In the genomic region with DNA sequence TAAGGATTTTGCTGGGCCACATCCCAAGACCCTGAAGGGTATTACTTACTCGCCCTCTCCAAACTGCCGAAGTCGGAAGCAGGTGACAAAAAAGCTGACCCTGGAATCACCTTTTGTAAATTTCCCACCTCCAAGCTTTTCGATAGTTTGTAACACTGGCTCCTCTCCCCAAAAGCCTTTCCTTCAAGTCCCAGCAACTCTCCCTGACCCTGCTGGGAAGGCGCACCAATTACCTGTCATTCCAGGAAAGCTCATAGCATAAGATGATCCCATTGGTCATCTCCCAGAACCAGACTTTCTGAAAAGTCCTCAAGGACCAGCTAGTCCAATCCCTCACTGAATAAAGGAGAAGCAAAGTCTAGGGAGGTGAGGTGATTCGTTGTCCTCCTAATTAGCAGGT, we compare ENCODE assay signal across 8 cellular contexts. TPM values are rescaled to one million over a fixed set of nuclear protein-coding genes. Genes with fewer than 3 reads are reported as not detected.
DNase-seq lines count a peak whose midpoint lies in the region; FAIRE-seq and TF ChIP-seq lines count a peak whose summit lies in the region.
"Not testable (repeated sequence)": the region's sequence is repeated elsewhere in the genome, so short reads cannot be mapped to it uniquely, and the experiment has no call there.

No MANE protein-coding gene starts in this region.

- H2BK12ac ChIP-seq in H1 (ENCODE audit: low read depth, low read length), result not testable (repeated sequence)

- not testable (repeated sequence) for H3K27me3 Mint-ChIP-seq in activated T-helper 2 cell treated with anti-CD3 and anti-CD28 coated beads, Interferon-gamma antibody, Interleukin-2, Interleukin-4, amounts not matched to agents 10 μg/mL and 5 μg/mL and 100 μg/mL, durations not matched to agents 14 hours and 24 hours and 36 hours (ENCODE audit: low read depth)

- TF ChIP-seq POLR2A in Peyer's patch (IDR thresholded peaks at IDR 0.05); H1 (IDR thresholded peaks at IDR 0.05; ENCODE audit: control extremely low read depth in 1 of 2, low read depth in 2 of 2, low read length in 2 of 2): not testable (repeated sequence)

- not testable (repeated sequence) for H2BK15ac ChIP-seq in H1 (ENCODE audit: low read length)

- not testable (repeated sequence) for H3K9me3 Mint-ChIP-seq in activated T-helper 2 cell treated with anti-CD3 and anti-CD28 coated beads, Interferon-gamma antibody, Interleukin-2, Interleukin-4, amounts not matched to agents 10 μg/mL and 5 μg/mL and 100 μg/mL, durations not matched to agents 14 hours and 24 hours and 36 hours

- H3K9me1 ChIP-seq in keratinocyte (ENCODE audit: control insufficient read depth, extremely low read depth, insufficient read depth, low read length), result not testable (repeated sequence)

- H4K91ac ChIP-seq in H1 (replicated peaks; ENCODE audit: insufficient read length, low read length), result not testable (repeated sequence)

- not testable (repeated sequence) for H4K20me1 ChIP-seq in Karpas-422 (ENCODE audit: insufficient read depth, low read depth, low read length); H1 (replicated peaks in 1 of 2; ENCODE audit: control insufficient read depth in 1 of 2, insufficient read depth in 2 of 2, low read length in 2 of 2); keratinocyte (ENCODE audit: control insufficient read depth, extremely low read depth, insufficient read depth, low read length); osteoblast (ENCODE audit: insufficient read depth, low read length)

- not testable (repeated sequence) for H3K9me2 ChIP-seq in Karpas-422 (replicated peaks; ENCODE audit: insufficient read depth, low read length)

- not testable (repeated sequence) for H2BK120ac ChIP-seq in H1 (replicated peaks; ENCODE audit: low read depth, low read length)

- dilution Hi-C loops in keratinocyte (cut with MboI; ENCODE audit: extremely low pct_ligation_motif_present, low sequenced_read_pairs), result not testable (repeated sequence)

- peak overlapping the region; percentile 99 for H3K4me3 Mint-ChIP-seq in activated T-helper 2 cell treated with anti-CD3 and anti-CD28 coated beads, Interferon-gamma antibody, Interleukin-2, Interleukin-4, amounts not matched to agents 10 μg/mL and 5 μg/mL and 100 μg/mL, durations not matched to agents 14 hours and 24 hours and 36 hours (ENCODE audit: low read depth)

- not testable (repeated sequence) for H4K8ac ChIP-seq in H1 (ENCODE audit: extremely low read depth, insufficient read depth, low read length)

- intact Hi-C loops in activated T-helper 2 cell treated with anti-CD3 and anti-CD28 coated beads, Interferon-gamma antibody, Interleukin-2, Interleukin-4, amounts not matched to agents 10 μg/mL and 5 μg/mL and 100 μg/mL, durations not matched to agents 14 hours and 24 hours and 36 hours (cut with micrococcal nuclease), result loop anchor here (5.0 to 10.0 kb wide), 4 partner anchors 228 to 1682 kb away; partner anchors contain the start of genes IPO8 and YARS2
- intact Hi-C loops in tibial artery (cut with DNase I; ENCODE audit: low total_unique reads), result not testable (repeated sequence)

- H3K56ac ChIP-seq in H1 (replicated peaks; ENCODE audit: insufficient read length, low read depth, low read length), result not testable (repeated sequence)

- H3K9me3 ChIP-seq in Karpas-422 (ENCODE audit: low read length); Peyer's patch; H1 (ENCODE audit: insufficient read depth in 2 of 2, low read depth in 1 of 2, low read length in 1 of 2); keratinocyte (ENCODE audit: control insufficient read depth, low read depth, low read length); osteoblast (ENCODE audit: low read depth, low read length); tibial artery: not testable (repeated sequence)

- H3K14ac ChIP-seq in H1 (ENCODE audit: insufficient read length), result not testable (repeated sequence)

- H3K4me3 ChIP-seq in Karpas-422 (ENCODE audit: low read length) (peak overlapping the region; percentile 68), Peyer's patch (peak overlapping the region in 3 of 4 donors; percentile 63 to 81 (median 65)), H1 (ENCODE audit: extremely low read depth in 1 of 4, insufficient read depth in 2 of 4, low read depth in 3 of 4, low read length in 4 of 4) (peak overlapping the region; percentile 61 to 100 (median 84); a peak in 6 of 8 replicates), keratinocyte (ENCODE audit: control insufficient read depth in 2 of 3, extremely low read depth in 1 of 3, insufficient read depth in 2 of 3, low read depth in 1 of 3, low read length in 3 of 3) (peak overlapping the region; percentile 54 to 85 (median 74)), osteoblast (ENCODE audit: insufficient read depth, low read length) (peak overlapping the region; percentile 76), tibial artery (peak overlapping the region; percentile 62 to 67)

- DNase-seq in DMS53 (lab: John Stamatoyannopoulos, UW), result peak; percentile 83
- DNase-seq in Karpas-422; Peyer's patch; activated T-helper 2 cell treated with anti-CD3 and anti-CD28 coated beads, Interferon-gamma antibody, Interleukin-2, Interleukin-4, amounts not matched to agents 10 μg/mL and 5 μg/mL and 100 μg/mL, durations not matched to agents 14 hours and 24 hours and 36 hours (ENCODE audit: low spot score); H1 (ENCODE audit: low read depth in 1 of 2, low spot score in 2 of 2); keratinocyte (ENCODE audit: low read depth, low spot score); tibial artery: not testable (repeated sequence)
- DNase-seq in osteoblast (ENCODE audit: insufficient read length, low spot score, missing footprints), result peak; percentile 27

- H3K18ac ChIP-seq in H1 (ENCODE audit: extremely low read depth, low read length), result not testable (repeated sequence)

- H3K27me3 ChIP-seq in Karpas-422 (ENCODE audit: low read length); Peyer's patch; H1 (replicated peaks in 1 of 4; ENCODE audit: control insufficient read depth in 3 of 4, extremely low read depth in 1 of 4, insufficient read depth in 3 of 4, low read length in 3 of 4); keratinocyte (ENCODE audit: control insufficient read depth, extremely low read depth, insufficient read depth, low read length); osteoblast (ENCODE audit: insufficient read depth, low read length); tibial artery: not testable (repeated sequence)

- H3K4me2 ChIP-seq in Karpas-422 (ENCODE audit: low read depth, low read length, poor library complexity, severe bottlenecking), result peak overlapping the region; percentile 67
- H3K4me2 ChIP-seq in H1 (ENCODE audit: insufficient read depth in 1 of 2, low read depth in 2 of 2, low read length in 2 of 2), result peak overlapping the region; percentile 76 to 96
- peak overlapping the region; percentile 91 for H3K4me2 ChIP-seq in keratinocyte (ENCODE audit: control insufficient read depth, extremely low read depth, insufficient read depth, low read depth, low read length)
- peak overlapping the region; percentile 92 for H3K4me2 ChIP-seq in osteoblast (ENCODE audit: insufficient read depth, low read length)

- POLR2A ChIA-PET in H1 (lab: Charles Lee; ENCODE audit: partially characterized antibody), result interaction anchor here (0.6 to 0.9 kb wide), 2 partner anchors 20 to 28 kb away, joined by 3 to 5 read pairs; no protein-coding TSS in a partner anchor

- peaks cover 24% of the 10 kb centered on the region for H3K36me3 Mint-ChIP-seq in activated T-helper 2 cell treated with anti-CD3 and anti-CD28 coated beads, Interferon-gamma antibody, Interleukin-2, Interleukin-4, amounts not matched to agents 10 μg/mL and 5 μg/mL and 100 μg/mL, durations not matched to agents 14 hours and 24 hours and 36 hours (ENCODE audit: low read depth)

- not testable (repeated sequence) for H2BK20ac ChIP-seq in H1 (ENCODE audit: low read length)

- H3K79me2 ChIP-seq in Karpas-422 (ENCODE audit: low read length) (peaks cover 29% of the 10 kb centered on the region), H1 (ENCODE audit: control insufficient read depth in 1 of 2, insufficient read depth in 2 of 2, low read length in 2 of 2) (peaks cover 0 to 31% of the 10 kb centered on the region in 2 experiments; a peak in 3 of 4 replicates), keratinocyte (ENCODE audit: control insufficient read depth, insufficient read depth, low read length) (peaks cover 17% of the 10 kb centered on the region), osteoblast (ENCODE audit: insufficient read depth, low read length) (peaks cover 13% of the 10 kb centered on the region)

- not testable (repeated sequence) for FAIRE-seq in H1 (lab: Jason Lieb, UNC); keratinocyte (lab: Jason Lieb, UNC)

- H3K27ac ChIP-seq in Karpas-422 (ENCODE audit: low read length) (peak overlapping the region; percentile 62; the same call in 1 of the 2 replicates), keratinocyte (ENCODE audit: control insufficient read depth, insufficient read depth, low read length) (peak overlapping the region; percentile 20)
- H3K27ac ChIP-seq in Peyer's patch; H1 (ENCODE audit: low read depth, low read length); osteoblast (ENCODE audit: low read depth, low read length); tibial artery: not testable (repeated sequence)

- not testable (repeated sequence) for H3K79me1 ChIP-seq in H1 (ENCODE audit: low read depth, low read length)

- peak overlapping the region; percentile 74 for H3K9ac ChIP-seq in Karpas-422 (ENCODE audit: low read length)
- not testable (repeated sequence) for H3K9ac ChIP-seq in H1 (replicated peaks in 1 of 4; ENCODE audit: extremely low read depth in 1 of 4, low read depth in 3 of 4, low read length in 3 of 4); keratinocyte (ENCODE audit: control insufficient read depth, extremely low read depth, insufficient read depth, low read length)

- not testable (repeated sequence) for H3K36me3 ChIP-seq in Karpas-422 (ENCODE audit: insufficient read depth, low read length); Peyer's patch; H1 (ENCODE audit: control insufficient read depth in 2 of 4, insufficient read depth in 4 of 4, low read length in 3 of 4); keratinocyte (ENCODE audit: control insufficient read depth in 2 of 2, extremely low read depth in 1 of 2, insufficient read depth in 2 of 2, low read length in 2 of 2); osteoblast (ENCODE audit: insufficient read depth, low read length); tibial artery

- TF ChIP-seq RAD21 in H1 (IDR thresholded peaks at IDR 0.05 in 1 of 2, conservative IDR thresholded peaks at IDR 0.05 in 1 of 2; ENCODE audit: low read depth in 2 of 2, low read length in 2 of 2), result not testable (repeated sequence)

- not testable (repeated sequence) for H4K5ac ChIP-seq in H1 (ENCODE audit: insufficient read length, low read depth, low read length)

- not testable (repeated sequence) for H2AK5ac ChIP-seq in H1 (ENCODE audit: low read depth, low read length)

- H2BK5ac ChIP-seq in H1 (ENCODE audit: low read depth, low read length), result not testable (repeated sequence)

- H3K4me1 Mint-ChIP-seq in activated T-helper 2 cell treated with anti-CD3 and anti-CD28 coated beads, Interferon-gamma antibody, Interleukin-2, Interleukin-4, amounts not matched to agents 10 μg/mL and 5 μg/mL and 100 μg/mL, durations not matched to agents 14 hours and 24 hours and 36 hours (ENCODE audit: low read depth), result peaks cover 23% of the 10 kb centered on the region

- H3K4ac ChIP-seq in H1 (replicated peaks; ENCODE audit: insufficient read length, low read depth, low read length), result not testable (repeated sequence)

- H3K27ac Mint-ChIP-seq in activated T-helper 2 cell treated with anti-CD3 and anti-CD28 coated beads, Interferon-gamma antibody, Interleukin-2, Interleukin-4, amounts not matched to agents 10 μg/mL and 5 μg/mL and 100 μg/mL, durations not matched to agents 14 hours and 24 hours and 36 hours, result peak overlapping the region; percentile 98

- WGBS in H1 (ENCODE audit: extremely low coverage in 1 of 2, insufficient coverage in 1 of 2, insufficient read length in 1 of 2, insufficient replicate concordance in 2 of 2, low coverage in 1 of 2, low lambda C conversion rate in 2 of 2, missing lambda C conversion rate in 1 of 2), 2 experiments, result 60% methylated on average over 5 of the region's 6 CpGs; no CpG with 5 or more reads in 1 of the 2 experiments

- not testable (repeated sequence) for TF ChIP-seq EP300 in H1 (IDR thresholded peaks at IDR 0.05; ENCODE audit: borderline replicate concordance in 1 of 2, low read depth in 2 of 2, low read length in 2 of 2)

- H2AFZ ChIP-seq in Karpas-422 (ENCODE audit: low read length) (0 out of 2 replicates have a peak overlapping the region, but pooled peaks have one; percentile 78), osteoblast (ENCODE audit: low read length) (peak overlapping the region; percentile 96)
- H2AFZ ChIP-seq in H1 (ENCODE audit: low read length); keratinocyte (ENCODE audit: control insufficient read depth, low read length): not testable (repeated sequence)

- not testable (repeated sequence) for TF ChIP-seq CTCF in Peyer's patch (IDR thresholded peaks at IDR 0.05); H1 (IDR thresholded peaks at IDR 0.05; ENCODE audit: control extremely low read depth in 1 of 3, insufficient read depth in 1 of 3, low read depth in 1 of 3, low read length in 3 of 3); keratinocyte (optimal IDR thresholded peaks at IDR 0.05 in 1 of 3, IDR thresholded peaks at IDR 0.05 in 1 of 3, conservative IDR thresholded peaks at IDR 0.05 in 1 of 3; ENCODE audit: extremely low read depth in 1 of 3, insufficient read depth in 2 of 3, low read length in 3 of 3); osteoblast (IDR thresholded peaks at IDR 0.05; ENCODE audit: extremely low read depth, low read depth, low read length); tibial artery (IDR thresholded peaks at IDR 0.05)

- not testable (repeated sequence) for H3K23me2 ChIP-seq in H1 (ENCODE audit: low read depth, low read length)

- CTCF ChIA-PET in H1 (lab: Charles Lee; ENCODE audit: partially characterized antibody), result interaction anchor here (1.4 to 1.6 kb wide), 2 partner anchors 84 to 225 kb away, joined by 4 to 5 read pairs; no protein-coding TSS in a partner anchor

- H3K4me1 ChIP-seq in Karpas-422 (ENCODE audit: low read length), result peaks cover 12% of the 10 kb centered on the region
- not testable (repeated sequence) for H3K4me1 ChIP-seq in Peyer's patch; H1 (replicated peaks in 1 of 4; ENCODE audit: control insufficient read depth in 3 of 4, insufficient read depth in 4 of 4, low read length in 3 of 4); keratinocyte (ENCODE audit: control insufficient read depth, extremely low read depth, insufficient read depth, low read length); osteoblast (ENCODE audit: insufficient read depth, low read length); tibial artery

- H3K23ac ChIP-seq in H1 (ENCODE audit: insufficient read length), result not testable (repeated sequence)

RNA-seq across cellular contexts. Expression of gene DDX11, which starts 0.7 kb away (rescaled TPM):
- total RNA-seq in Karpas-422 (2014; rRNA removed; shearing (Covaris generic); ENCODE audit: low replicate concordance), result 27.0 and 31.9 TPM in 2 replicates
- total RNA-seq in Peyer's patch, result 100 to 1,000 TPM in 2 of 4 donors, 10 to 100 TPM in 2; 53.1 to 189 (median 100) TPM
- total RNA-seq in activated T-helper 2 cell treated with anti-CD3 and anti-CD28 coated beads, Interferon-gamma antibody, Interleukin-2, Interleukin-4, amounts not matched to agents 10 μg/mL and 5 μg/mL and 100 μg/mL, durations not matched to agents 14 hours and 24 hours and 36 hours, result 152 and 156 TPM in 2 replicates
- total RNA-seq in H1 (2021; fragmentation: NEBNext Ultra II Directional; extraction: Animal tissue kit (Norgen Biotek cat#: 25700)), result 135 and 141 TPM in 2 replicates
- polyA plus RNA-seq in H1 (2011; rRNA removed), result 61.6 and 77.3 TPM in 2 replicates
- 89.6 TPM for polyA plus RNA-seq in H1 (2011; cell fraction: cytosol; rRNA removed)
- 466 TPM for polyA plus RNA-seq in H1 (2011; cell fraction: nucleus; rRNA removed)
- polyA plus RNA-seq in H1 (2012, experiment 1 of 2), result 106 to 121 TPM (median 117 TPM) in 4 replicates
- 60.6 TPM for polyA plus RNA-seq in H1 (2012, experiment 2 of 2)
- polyA plus RNA-seq in H1 (2013, experiment 1 of 2), result 52.1 TPM
- 44.4 TPM for polyA plus RNA-seq in H1 (2013, experiment 2 of 2)
- 107 and 110 TPM in 2 replicates for polyA minus RNA-seq in H1 (2011; rRNA and poly(A)+ RNA removed)
- 61.2 TPM for polyA minus RNA-seq in H1 (2011; cell fraction: cytosol; rRNA and poly(A)+ RNA removed)
- polyA minus RNA-seq in H1 (2011; cell fraction: nucleus; rRNA and poly(A)+ RNA removed), result 182 TPM
- polyA plus RNA-seq in keratinocyte, result 8.3 to 13.1 TPM (median 11.2 TPM) in 3 replicates
- 8.3 TPM for polyA plus RNA-seq in keratinocyte (2011; ENCODE audit: low read depth)
- 3.0 and 3.6 TPM in 2 replicates for polyA plus RNA-seq in keratinocyte (2011; cell fraction: cytosol; rRNA removed)
- 32.8 and 36.4 TPM in 2 replicates for polyA plus RNA-seq in keratinocyte (2011; cell fraction: nucleus; rRNA removed)
- 6.2 and 9.8 TPM in 2 replicates for polyA plus RNA-seq in keratinocyte (2012; ENCODE audit: low replicate concordance)
- polyA minus RNA-seq in keratinocyte, result 9.1 to 19.2 TPM (median 11.4 TPM) in 3 replicates
- polyA minus RNA-seq in keratinocyte (2011; cell fraction: cytosol; rRNA and poly(A)+ RNA removed), result 7.9 TPM
- 10.2 and 19.0 TPM in 2 replicates for polyA minus RNA-seq in keratinocyte (2011; cell fraction: nucleus; rRNA and poly(A)+ RNA removed)
- total RNA-seq in osteoblast, result 15.9 and 28.9 TPM in 2 replicates
